1 cellular context compared by ENCODE assay signal in genomic region chr14:69741055-69741454, GRCh38.
TF ChIP-seq lines count a peak whose summit lies in the region.

No MANE protein-coding gene starts in this region.

TF ChIP-seq in HepG2, 621 proteins besides CTCF, POLR2A, EP300 and RAD21 (continued from another document):
- TF ChIP-seq ZNF503 (CRISPR knock-in tag; IDR thresholded peaks at IDR 0.05) (peak; percentile 33; the same call in 1 of the 2 replicates), MYNN (CRISPR knock-in tag; IDR thresholded peaks at IDR 0.05; ENCODE audit: low read depth) (no peak), REXO4 (CRISPR knock-in tag; IDR thresholded peaks at IDR 0.05; ENCODE audit: borderline replicate concordance) (no peak), NCOA2 (CRISPR knock-in tag; IDR thresholded peaks at IDR 0.05) (0 out of 2 replicates have a peak, but pooled peaks have one; percentile 33), ZNF350 (CRISPR knock-in tag; IDR thresholded peaks at IDR 0.05; ENCODE audit: borderline replicate concordance, low read depth) (no peak), SKI (IDR thresholded peaks at IDR 0.05; ENCODE audit: partially characterized antibody) (no peak), ZNF33B (CRISPR knock-in tag; IDR thresholded peaks at IDR 0.05) (no peak), MLX (CRISPR knock-in tag; IDR thresholded peaks at IDR 0.05) (peak; percentile 78), NR2C2 (CRISPR knock-in tag; IDR thresholded peaks at IDR 0.05; ENCODE audit: borderline replicate concordance) (no peak), ZNF263 (CRISPR knock-in tag; IDR thresholded peaks at IDR 0.05) (no peak), PLRG1 (conservative IDR thresholded peaks at IDR 0.05) (no peak), IRX3 (CRISPR knock-in tag; IDR thresholded peaks at IDR 0.05; ENCODE audit: borderline replicate concordance, low read depth) (no peak), SRSF4 (IDR thresholded peaks at IDR 0.05; ENCODE audit: low read depth, low read length, poor library complexity, severe bottlenecking) (no peak), SRSF1 (optimal IDR thresholded peaks at IDR 0.05; ENCODE audit: low read depth, low read length) (no peak), ZNF7 (CRISPR knock-in tag; IDR thresholded peaks at IDR 0.05) (peak; percentile 88; the same call in 1 of the 2 replicates), MAFG (CRISPR knock-in tag; IDR thresholded peaks at IDR 0.05) (no peak), ESRRA (CRISPR knock-in tag; IDR thresholded peaks at IDR 0.05; ENCODE audit: low read depth) (no peak), KIAA2018 (CRISPR knock-in tag; IDR thresholded peaks at IDR 0.05; ENCODE audit: borderline replicate concordance) (no peak), DRAP1 (CRISPR knock-in tag; IDR thresholded peaks at IDR 0.05) (0 out of 2 replicates have a peak, but pooled peaks have one; percentile 15), ZNF790 (CRISPR knock-in tag; IDR thresholded peaks at IDR 0.05; ENCODE audit: borderline replicate concordance) (no peak), NR2F2 (IDR thresholded peaks at IDR 0.05; ENCODE audit: borderline replicate concordance, low read depth) (0 out of 2 replicates have a peak, but pooled peaks have one; percentile 54), MAF1 (CRISPR knock-in tag; IDR thresholded peaks at IDR 0.05; ENCODE audit: borderline replicate concordance) (no peak), SOX6 (IDR thresholded peaks at IDR 0.05) (no peak), SOX6 (CRISPR knock-in tag; IDR thresholded peaks at IDR 0.05) (peak; percentile 67), SMAD1 (CRISPR knock-in tag; IDR thresholded peaks at IDR 0.05; ENCODE audit: borderline replicate concordance, low read depth) (no peak), LCORL (IDR thresholded peaks at IDR 0.05) (no peak), LCORL (CRISPR knock-in tag; IDR thresholded peaks at IDR 0.05) (0 out of 2 replicates have a peak, but pooled peaks have one; percentile 61), ETV5 (CRISPR knock-in tag; IDR thresholded peaks at IDR 0.05; ENCODE audit: borderline replicate concordance) (peak; percentile 59; the same call in 1 of the 2 replicates), NR2F6 (IDR thresholded peaks at IDR 0.05) (peak; percentile 53; the same call in 1 of the 2 replicates), NR2F6 (CRISPR knock-in tag; IDR thresholded peaks at IDR 0.05) (peak; percentile 54; the same call in 1 of the 2 replicates), HHEX (CRISPR knock-in tag; IDR thresholded peaks at IDR 0.05) (no peak), ZNF34 (CRISPR knock-in tag; IDR thresholded peaks at IDR 0.05; ENCODE audit: borderline replicate concordance) (no peak), MXI1 (IDR thresholded peaks at IDR 0.05; ENCODE audit: borderline replicate concordance, low read depth, low read length) (no peak), FOXA1 (IDR thresholded peaks at IDR 0.05) (no peak; the same call in 1 of the 2 replicates), FOXA1 (CRISPR knock-in tag; IDR thresholded peaks at IDR 0.05) (peak; percentile 73), MBD4 (IDR thresholded peaks at IDR 0.05; ENCODE audit: borderline replicate concordance, low read length) (no peak), PRDM10 (CRISPR knock-in tag; IDR thresholded peaks at IDR 0.05; ENCODE audit: low read depth) (no peak), BATF2 (CRISPR knock-in tag; IDR thresholded peaks at IDR 0.05) (no peak), NBN (conservative IDR thresholded peaks at IDR 0.05) (no peak), ZNF230 (CRISPR knock-in tag; IDR thresholded peaks at IDR 0.05) (no peak), GTF2F1 (IDR thresholded peaks at IDR 0.05; ENCODE audit: low read length) (no peak), SRSF9 (IDR thresholded peaks at IDR 0.05; ENCODE audit: borderline replicate concordance, insufficient read depth, low read depth, low read length, poor library complexity, severe bottlenecking) (no peak)
TF ChIP-seq in HepG2: peak in this region for 52.
